9 cellular contexts compared by ENCODE assay signal in the genomic region with DNA sequence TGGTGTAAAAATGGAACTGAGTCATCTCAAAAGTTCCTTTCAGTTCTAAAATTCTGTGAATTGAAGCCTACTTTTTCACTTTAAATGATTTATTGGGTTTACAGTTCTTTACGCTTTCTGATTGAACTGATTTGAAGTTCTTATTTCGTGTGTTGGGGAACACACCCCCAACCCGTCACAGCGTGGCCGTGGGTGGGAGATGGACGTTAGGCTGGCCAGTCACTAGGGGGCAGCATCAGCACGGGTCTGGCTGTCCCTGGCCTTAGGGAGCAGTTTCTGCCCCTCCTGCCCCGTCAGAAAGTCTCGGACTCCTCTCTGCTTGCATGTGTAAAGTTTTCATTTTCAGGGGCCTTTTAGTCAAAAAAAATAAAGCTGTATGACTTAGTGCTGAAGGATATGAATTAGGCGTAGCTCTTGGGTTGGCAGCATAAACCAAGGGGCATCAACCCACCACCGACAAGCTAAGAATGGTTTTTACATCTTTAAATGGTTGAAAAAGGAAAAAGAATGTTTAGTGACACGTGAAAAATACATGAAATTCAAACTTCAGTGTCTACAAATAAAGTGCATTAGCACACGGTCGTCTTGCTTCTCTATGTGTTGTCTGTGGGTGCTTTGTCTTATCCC.
DNase-seq lines count a peak whose midpoint lies in the region; ATAC-seq and TF ChIP-seq lines count a peak whose summit lies in the region.
"Had no signal": no experiment of that assay in that cellular context is flagged by ENCODE, and none has a peak within 500 bp of the region (broad histone marks: within the 10 kb centered on the region; RNA-seq: fewer than 3 reads in every experiment).

No MANE protein-coding gene starts in this region.

- no peaks in the 10 kb centered on the region for H3K27me3 ChIP-seq in transverse colon

- BruUV-seq in Calu3 (replicated peaks; lab: Mats Ljungman, UMichigan): no TSS peak

- H3K36me3 Mint-ChIP-seq in Calu3 (ENCODE audit: insufficient read depth, unreplicated experiment) (peaks cover 33% of the 10 kb centered on the region), osteocyte (ENCODE audit: unreplicated experiment) (peaks cover 3% of the 10 kb centered on the region)

- intact Hi-C loops in Calu3 (cut with micrococcal nuclease; ENCODE audit: unreplicated experiment): loop anchor here (1.0 to 5.0 kb wide), 2 partner anchors 121 to 396 kb away; no protein-coding TSS in a partner anchor
- intact Hi-C loops in transverse colon (cut with DNase I; ENCODE audit: low total_unique reads): loop anchor here (5.0 to 10.0 kb wide), 2 partner anchors 129 to 396 kb away; a partner anchor contains a TSS

- in situ Hi-C loops in transverse colon (cut with MboI; ENCODE audit: low pct_ligation_motif_present in 1 of 4, low pct_unique_long_range_greater_than_20kb in 1 of 4, low sequenced_read_pairs in 3 of 4): loop anchor here in 2 of 4 donors (10.0 to 25.0 kb wide), 3 partner anchors 149 to 401 kb away; no protein-coding TSS in a partner anchor

- H3K4me3 ChIP-seq in transverse colon: peak overlapping the region in 1 of 4 donors; percentile 23

- no peaks in the 10 kb centered on the region for H3K27me3 Mint-ChIP-seq in Calu3 (ENCODE audit: unreplicated experiment)
- H3K27me3 Mint-ChIP-seq in osteocyte (ENCODE audit: unreplicated experiment): no peaks in the 10 kb centered on the region

- H3K4me1 Mint-ChIP-seq in Calu3 (ENCODE audit: low read depth, unreplicated experiment): peaks cover 20% of the 10 kb centered on the region
- H3K4me1 Mint-ChIP-seq in osteocyte (ENCODE audit: unreplicated experiment): peaks cover 14% of the 10 kb centered on the region

- POLR2A ChIA-PET in RWPE1 (lab: Yijun Ruan, JAX; ENCODE audit: low non-redundant PET): no interaction called here

- CTCF ChIA-PET in Calu3 (lab: Charles Lee) (interaction anchor here (1.2 to 1.4 kb wide), 2 partner anchors 49 to 396 kb away, joined by 4 to 5 read pairs; no protein-coding TSS in a partner anchor), RWPE1 (lab: Yijun Ruan, JAX) (interaction anchor here (0.6 to 1.6 kb wide), 15 partner anchors 10 to 502 kb away, joined by 3 to 9 read pairs (median 3); no protein-coding TSS in a partner anchor)

- no peak for TF ChIP-seq EP300 in transverse colon (IDR thresholded peaks at IDR 0.05; ENCODE audit: low read depth)

- H3K4me1 ChIP-seq in transverse colon: peaks cover 4 to 21% (median 4%) of the 10 kb centered on the region in 4 donors

- H3K27ac ChIP-seq in RWPE1: no peak overlapping the region
- no peak overlapping the region for H3K27ac ChIP-seq in transverse colon
- H3K27ac ChIP-seq: epithelial cell of prostate had no signal

- H3K4me3 Mint-ChIP-seq in Calu3 (ENCODE audit: low read depth, unreplicated experiment): no peak overlapping the region
- peak overlapping the region; percentile 50 for H3K4me3 Mint-ChIP-seq in osteocyte (ENCODE audit: unreplicated experiment)

- WGBS in transverse colon (ENCODE audit: low coverage in 1 of 2), 2 donors: 18 to 56% methylated on average over 6 to 14 of the region's 14 CpGs

- TF ChIP-seq POLR2A in transverse colon (IDR thresholded peaks at IDR 0.05): no peak

- peak; percentile 92 for TF ChIP-seq CTCF in Calu3 (IDR thresholded peaks at IDR 0.05; ENCODE audit: unreplicated experiment)
- TF ChIP-seq CTCF in RWPE1 (conservative IDR thresholded peaks at IDR 0.05; ENCODE audit: low read depth): peak; percentile 91
- TF ChIP-seq CTCF in osteocyte (IDR thresholded peaks at IDR 0.05): peak; percentile 98
- TF ChIP-seq CTCF in transverse colon (IDR thresholded peaks at IDR 0.05): peak; percentile 72 to 85 (median 78)

- ATAC-seq in GM21367 (IDR thresholded peaks at IDR 0.05; ENCODE audit: unreplicated experiment): peak; percentile 51

- DNase-seq in Calu3 (peak; percentile 80), HuH-7 (ENCODE audit: low spot score) (peak; percentile 75), RWPE1 (ENCODE audit: low spot score) (peak; percentile 72), foreskin melanocyte (peak; percentile 60), osteocyte (ENCODE audit: extremely low spot score, unreplicated experiment) (peak; percentile 89), transverse colon (peak; percentile 67)
- DNase-seq in activated gamma-delta T cell treated with anti-CD3 and anti-CD28 coated beads, Interleukin-2, amount 50 U/mL, for 16 hours (ENCODE audit: low read depth): peak; percentile 40

- H3K9me3 Mint-ChIP-seq in Calu3 (ENCODE audit: low read depth, unreplicated experiment) (no peaks in the 10 kb centered on the region), osteocyte (ENCODE audit: unreplicated experiment) (no peaks in the 10 kb centered on the region)

- H3K27ac Mint-ChIP-seq in Calu3 (ENCODE audit: unreplicated experiment) (no peak overlapping the region), osteocyte (ENCODE audit: unreplicated experiment) (no peak overlapping the region)

- no peaks in the 10 kb centered on the region for H3K36me3 ChIP-seq in transverse colon

- H3K9me3 ChIP-seq in transverse colon: no peaks in the 10 kb centered on the region
